Comparison of ENCODE assay signal across 13 cellular contexts in the genomic region with DNA sequence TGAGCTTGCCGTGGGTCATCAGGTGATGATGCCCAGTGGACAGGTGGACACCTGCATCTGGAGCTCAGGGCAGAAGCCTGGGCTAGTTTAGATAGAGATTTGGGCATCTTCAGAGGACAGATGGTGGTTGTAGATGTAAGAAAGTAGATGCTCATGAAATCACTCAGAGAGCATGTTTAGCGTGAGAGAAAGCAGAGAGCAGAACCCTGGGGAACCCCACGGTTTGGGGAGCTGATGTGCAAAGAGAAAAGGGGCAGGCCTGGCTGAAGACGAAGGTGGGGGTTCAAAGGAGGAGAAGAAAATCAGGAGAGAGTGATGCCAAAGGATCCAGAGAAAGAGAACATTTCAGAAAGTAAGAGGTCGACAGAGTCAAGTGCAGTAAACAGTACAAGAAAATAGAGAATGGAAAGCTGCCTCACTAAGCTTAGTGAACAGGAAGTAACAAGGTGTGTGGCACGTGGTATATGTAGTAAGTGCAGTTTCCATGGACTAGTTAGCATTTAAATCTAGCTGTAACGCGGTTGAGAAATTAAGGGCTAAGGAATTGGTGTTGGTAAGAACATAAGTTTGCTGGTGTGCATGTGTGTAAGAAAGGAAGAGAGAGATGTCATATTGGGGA. TPM values are rescaled to one million over a fixed set of nuclear protein-coding genes. Genes with fewer than 3 reads are reported as not detected.
DNase-seq lines count a peak whose midpoint lies in the region; ATAC-seq and TF ChIP-seq lines count a peak whose summit lies in the region.
"Had no signal": no experiment of that assay in that cellular context is flagged by ENCODE, and none has a peak within 500 bp of the region (broad histone marks: within the 10 kb centered on the region; RNA-seq: fewer than 3 reads in every experiment).

No MANE protein-coding gene starts in this region.

- 71 to 82% (median 79%) methylated on average over 8 of the region's 8 CpGs for WGBS in stomach, 5 donors

- peak overlapping the region; percentile 69 for H3K4me3 Mint-ChIP-seq in stimulated activated naive CD8-positive, alpha-beta T cell treated with anti-CD3 and anti-CD28 coated beads, Interleukin-15, Interleukin-2, amounts not matched to agents 100 ng/mL and 50 ng/mL, for 24 hours
- H3K4me3 Mint-ChIP-seq in activated CD8-positive, alpha-beta T cell treated with anti-CD3 and anti-CD28 coated beads for 36 hours, result peak overlapping the region; percentile 61

- H3K9me3 ChIP-seq in stomach, result no peaks in the 10 kb centered on the region
- H3K9me3 ChIP-seq: BLaER1, testis had no signal

- no peak for TF ChIP-seq CTCF in activated CD8-positive, alpha-beta T cell treated with anti-CD3 and anti-CD28 coated beads for 36 hours (IDR thresholded peaks at IDR 0.05)
- no peak for TF ChIP-seq CTCF in stomach (IDR thresholded peaks at IDR 0.05)
- TF ChIP-seq CTCF in GM13976 (IDR thresholded peaks at IDR 0.05; ENCODE audit: borderline replicate concordance, control extremely low read depth, extremely low read depth, insufficient read depth, missing control alignments), result no peak

- no peak for TF ChIP-seq POLR2A in stomach (IDR thresholded peaks at IDR 0.05)

- ATAC-seq in stimulated activated naive CD8-positive, alpha-beta T cell treated with anti-CD3 and anti-CD28 coated beads, Interleukin-15, Interleukin-2, amounts not matched to agents 100 U/mL and 50 U/mL, for 24 hours, result no peak
- peak; percentile 49 for ATAC-seq in HG02943 (IDR thresholded peaks at IDR 0.05; ENCODE audit: low read depth, unreplicated experiment)
- peak; percentile 25 for ATAC-seq in activated CD8-positive, alpha-beta T cell treated with anti-CD3 and anti-CD28 coated beads for 36 hours
- no peak for ATAC-seq in HG03521 (IDR thresholded peaks at IDR 0.05; ENCODE audit: unreplicated experiment)
- ATAC-seq: Panc1 had no signal

- in situ Hi-C loops in GM13976 (cut with MboI; ENCODE audit: low sequenced_read_pairs, unreplicated experiment), result no loop called here

- peaks cover 41% of the 10 kb centered on the region for H3K36me3 Mint-ChIP-seq in stimulated activated naive CD8-positive, alpha-beta T cell treated with anti-CD3 and anti-CD28 coated beads, Interleukin-15, Interleukin-2, amounts not matched to agents 100 ng/mL and 50 ng/mL, for 24 hours (ENCODE audit: low read depth)
- peaks cover 58% of the 10 kb centered on the region for H3K36me3 Mint-ChIP-seq in activated CD8-positive, alpha-beta T cell treated with anti-CD3 and anti-CD28 coated beads for 36 hours (ENCODE audit: low read depth)

- no peak overlapping the region for H3K4me3 ChIP-seq in stomach
- H3K4me3 ChIP-seq: BLaER1, testis had no signal

- TF ChIP-seq EP300 in stomach (IDR thresholded peaks at IDR 0.05), result no peak

- POLR2A ChIA-PET in activated CD8-positive, alpha-beta T cell treated with anti-CD3 and anti-CD28 coated beads for 36 hours (lab: Charles Lee), result interaction anchor here (0.6 to 4.5 kb wide), 13 partner anchors 9 to 115 kb away, joined by 3 to 30 read pairs (median 7); partner anchors contain the start of gene TIGIT

- H3K9me3 Mint-ChIP-seq in stimulated activated naive CD8-positive, alpha-beta T cell treated with anti-CD3 and anti-CD28 coated beads, Interleukin-15, Interleukin-2, amounts not matched to agents 100 ng/mL and 50 ng/mL, for 24 hours, result no peaks in the 10 kb centered on the region
- no peaks in the 10 kb centered on the region for H3K9me3 Mint-ChIP-seq in activated CD8-positive, alpha-beta T cell treated with anti-CD3 and anti-CD28 coated beads for 36 hours

- intact Hi-C loops in activated CD8-positive, alpha-beta T cell treated with anti-CD3 and anti-CD28 coated beads for 36 hours (cut with micrococcal nuclease), result no loop called here
- intact Hi-C loops in stomach (cut with DNase I; ENCODE audit: low total_unique reads), result no loop called here

- no peaks in the 10 kb centered on the region for H3K27me3 ChIP-seq in stomach
- H3K27me3 ChIP-seq: BLaER1, testis had no signal

- CTCF ChIA-PET in activated CD8-positive, alpha-beta T cell treated with anti-CD3 and anti-CD28 coated beads for 36 hours (lab: Charles Lee), result interaction anchor here (0.7 to 5.6 kb wide), 16 partner anchors 8 to 155 kb away, joined by 3 to 30 read pairs (median 4); partner anchors contain the start of gene TIGIT

- no peak for DNase-seq in stimulated activated naive CD8-positive, alpha-beta T cell treated with anti-CD3 and anti-CD28 coated beads, Interleukin-15, Interleukin-2, amounts not matched to agents 100 U/mL and 50 U/mL, for 24 hours
- DNase-seq in activated CD8-positive, alpha-beta T cell treated with anti-CD3 and anti-CD28 coated beads for 36 hours, result peak; percentile 46
- no peak for DNase-seq in stomach
- DNase-seq in GM13976 (ENCODE audit: low spot score), result no peak
- DNase-seq in islet precursor cell, result no peak
- DNase-seq: mesendoderm, testis had no signal

- H3K36me3 ChIP-seq in stomach, result no peaks in the 10 kb centered on the region
- H3K36me3 ChIP-seq: BLaER1 had no signal

- H3K4me1 Mint-ChIP-seq in stimulated activated naive CD8-positive, alpha-beta T cell treated with anti-CD3 and anti-CD28 coated beads, Interleukin-15, Interleukin-2, amounts not matched to agents 100 ng/mL and 50 ng/mL, for 24 hours (ENCODE audit: low read depth), result peaks cover 66% of the 10 kb centered on the region
- peaks cover 55% of the 10 kb centered on the region for H3K4me1 Mint-ChIP-seq in activated CD8-positive, alpha-beta T cell treated with anti-CD3 and anti-CD28 coated beads for 36 hours (ENCODE audit: low read depth)

- no peaks in the 10 kb centered on the region for H3K4me1 ChIP-seq in stomach
- H3K4me1 ChIP-seq: testis had no signal

- peak overlapping the region; percentile 96 for H3K27ac Mint-ChIP-seq in stimulated activated naive CD8-positive, alpha-beta T cell treated with anti-CD3 and anti-CD28 coated beads, Interleukin-15, Interleukin-2, amounts not matched to agents 100 ng/mL and 50 ng/mL, for 24 hours
- peak overlapping the region; percentile 96 for H3K27ac Mint-ChIP-seq in activated CD8-positive, alpha-beta T cell treated with anti-CD3 and anti-CD28 coated beads for 36 hours

- H3K27me3 Mint-ChIP-seq in stimulated activated naive CD8-positive, alpha-beta T cell treated with anti-CD3 and anti-CD28 coated beads, Interleukin-15, Interleukin-2, amounts not matched to agents 100 ng/mL and 50 ng/mL, for 24 hours, result no peaks in the 10 kb centered on the region
- H3K27me3 Mint-ChIP-seq in activated CD8-positive, alpha-beta T cell treated with anti-CD3 and anti-CD28 coated beads for 36 hours, result no peaks in the 10 kb centered on the region

- H3K27ac ChIP-seq in stomach, result peak overlapping the region in 2 of 5 donors; percentile 32 to 38
- H3K27ac ChIP-seq: BLaER1, testis had no signal

RNA-seq across cellular contexts. Expression of gene TIGIT, which starts 13.5 kb away (rescaled TPM):
- 10 to 100 TPM; 72.8 to 73.5 TPM for total RNA-seq in activated CD8-positive, alpha-beta T cell treated with anti-CD3 and anti-CD28 coated beads for 36 hours
- 1 to 10 TPM in 1 of 5 donors, under 1 TPM in 2, not detected in 2; 0.29 to 1.1 (median 0.58) TPM for total RNA-seq in stomach
- polyA plus RNA-seq in stomach, result 1 to 10 TPM in 1 of 3 donors, under 1 TPM in 2; 0.25 to 1.2 (median 0.43) TPM
- total RNA-seq: glomerular endothelial cell had no signal

Comparison
In these comparisons a context has a peak if more than half of its experiments do, and no peak if none do; other contexts are left out.
1. ATAC-seq: peak in HG02943 (single experiment) and activated CD8-positive, alpha-beta T cell treated with anti-CD3 and anti-CD28 coated beads for 36 hours (single experiment); none in stimulated activated naive CD8-positive, alpha-beta T cell treated with anti-CD3 and anti-CD28 coated beads, Interleukin-15, Interleukin-2, amounts not matched to agents 100 U/mL and 50 U/mL, for 24 hours (single experiment) and HG03521 (single experiment).
2. RNA of gene TIGIT, which starts 13.5 kb away (total RNA-seq): 72.8 to 73.5 TPM in activated CD8-positive, alpha-beta T cell treated with anti-CD3 and anti-CD28 coated beads for 36 hours; 0.29 to 1.1 TPM in stomach; every median in the first group is over 10 times any median in the second.